Comparison of ENCODE assay signal across 22 cellular contexts in genomic region chr9:125637264-125637663, GRCh38.
"Had no signal": no experiment of that assay in that cellular context is flagged by ENCODE, and none has a peak within 500 bp of the region (broad histone marks: within the 10 kb centered on the region; RNA-seq: fewer than 3 reads in every experiment).

No MANE protein-coding gene starts in this region.

- DNase-seq: activated CD4-positive, alpha-beta memory T cell treated with anti-CD3 and anti-CD28 coated beads for 36 hours; activated CD4-positive, alpha-beta T cell treated with anti-CD3 and anti-CD28 coated beads, Interleukin-2, amount 10 ng/mL, durations not matched to agents 7 days and 5 days; activated CD4-positive, CD25-positive, alpha-beta regulatory T cell; activated CD8-positive, alpha-beta memory T cell treated with anti-CD3 and anti-CD28 coated beads for 24 hours; activated effector memory CD4-positive, alpha-beta T cell treated with anti-CD3 and anti-CD28 coated beads, Interleukin-2, amount 50 U/mL, for 16 hours; activated naive CD4-positive, alpha-beta T cell treated with Interleukin-2 at 50 U/mL for 16 hours; activated T-cell treated with anti-CD3 and anti-CD28 coated beads, Interleukin-2, amount 50 U/mL, for 4 hours; amygdala; NCI-H187 treated with DMSO at 0.1 percent for 48 hours; NCI-H2081 treated with DMSO at 0.1 percent for 48 hours; NCI-H446; NCI-H524 treated with DMSO at 0.1 percent for 48 hours; NCI-H748 treated with DMSO at 0.1 percent for 48 hours; T-helper 1 cell had no signal

- H3K27me3 Mint-ChIP-seq: activated CD4-positive, alpha-beta memory T cell treated with anti-CD3 and anti-CD28 coated beads for 36 hours; activated CD4-positive, alpha-beta T cell treated with anti-CD3 and anti-CD28 coated beads, Interleukin-2, amount 10 ng/mL, durations not matched to agents 7 days and 5 days; activated naive CD8-positive, alpha-beta T cell; brain; central memory CD8-positive, alpha-beta T cell had no signal

- H3K27ac Mint-ChIP-seq: activated CD4-positive, alpha-beta memory T cell treated with anti-CD3 and anti-CD28 coated beads for 36 hours; activated CD4-positive, alpha-beta T cell treated with anti-CD3 and anti-CD28 coated beads, Interleukin-2, amount 10 ng/mL, durations not matched to agents 7 days and 5 days had no signal

- FAIRE-seq: astrocyte had no signal

- H3K4me3 ChIP-seq: SK-N-MC had no signal

- H3K27ac ChIP-seq: SK-N-MC, VCaP had no signal

- H3K4me3 Mint-ChIP-seq: activated CD4-positive, alpha-beta memory T cell treated with anti-CD3 and anti-CD28 coated beads for 36 hours; activated CD4-positive, alpha-beta T cell treated with anti-CD3 and anti-CD28 coated beads, Interleukin-2, amount 10 ng/mL, durations not matched to agents 7 days and 5 days; activated T-cell treated with anti-CD3 and anti-CD28 coated beads, Interleukin-2, amount 50 U/mL, for 4 hours; brain; central memory CD8-positive, alpha-beta T cell had no signal

- H3K9me3 Mint-ChIP-seq: activated CD4-positive, alpha-beta memory T cell treated with anti-CD3 and anti-CD28 coated beads for 36 hours; activated CD4-positive, alpha-beta T cell treated with anti-CD3 and anti-CD28 coated beads, Interleukin-2, amount 10 ng/mL, durations not matched to agents 7 days and 5 days; activated T-cell treated with anti-CD3 and anti-CD28 coated beads, Interleukin-2, amount 50 U/mL, for 4 hours; brain; central memory CD8-positive, alpha-beta T cell had no signal

- H3K36me3 Mint-ChIP-seq: brain had no signal

- H3K9ac ChIP-seq: KMS-11 had no signal

- ATAC-seq: activated T-cell treated with anti-CD3 and anti-CD28 coated beads, Interleukin-2, amount 50 U/mL, for 4 hours; Right ventricle myocardium inferior had no signal
